Comparison of ENCODE assay signal across 15 cellular contexts in the genomic region with DNA sequence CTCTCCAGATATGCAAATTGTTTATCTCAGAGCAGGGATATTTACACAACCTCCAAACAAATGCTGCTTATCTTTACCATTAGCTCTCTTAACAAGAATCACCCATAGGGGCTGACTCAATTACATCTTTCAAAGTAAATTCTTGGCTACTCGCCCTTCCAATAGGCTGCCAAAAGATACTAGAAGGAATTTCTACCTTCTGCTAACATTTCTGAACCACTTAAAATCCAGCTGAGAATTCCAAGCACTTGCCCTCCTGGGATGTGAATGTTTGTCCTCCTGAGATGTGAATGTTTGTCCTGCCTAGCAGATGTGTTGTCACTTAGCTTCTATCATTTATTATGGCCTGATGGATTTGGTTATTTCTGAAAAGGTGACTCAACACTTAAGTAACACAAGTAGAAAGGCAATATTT.
A peak's percentile ranks its signal among the peaks of the same experiment; 100 is the strongest.
DNase-seq lines count a peak whose midpoint lies in the region; ATAC-seq and TF ChIP-seq lines count a peak whose summit lies in the region.
"Had no signal": no experiment of that assay in that cellular context is flagged by ENCODE, and none has a peak within 500 bp of the region (broad histone marks: within the 10 kb centered on the region; RNA-seq: fewer than 3 reads in every experiment).

No MANE protein-coding gene starts in this region.

- peak overlapping the region; percentile 12; the same call in 1 of the 2 replicates for H3K4me3 ChIP-seq in iPS-20b (ENCODE audit: low read length)
- H3K4me3 ChIP-seq in spleen: no peak overlapping the region
- H3K4me3 ChIP-seq: HAP-1, K562 had no signal

- TF ChIP-seq CTCF in spleen (IDR thresholded peaks at IDR 0.05 in 8 of 11, conservative IDR thresholded peaks at IDR 0.05 in 3 of 11): no peak

- H3K9me3 ChIP-seq in iPS-20b (ENCODE audit: insufficient read depth, low read depth, low read length) (peaks cover 21% of the 10 kb centered on the region), spleen (peaks cover 0 to 22% (median 11%) of the 10 kb centered on the region in 8 donors)
- H3K9me3 ChIP-seq: HAP-1 had no signal

- no peak for ATAC-seq in GM19023 (IDR thresholded peaks at IDR 0.05; ENCODE audit: unreplicated experiment)
- ATAC-seq: activated naive CD8-positive, alpha-beta T cell treated with anti-CD3 and anti-CD28 coated beads, Interleukin-2, amount 50 U/mL, for 24 hours; K562; Panc1 had no signal

- TF ChIP-seq POLR2A in spleen (IDR thresholded peaks at IDR 0.05): no peak

- DNase-seq in NCI-H2171 treated with DMSO at 0.1 percent for 48 hours (lab: John Stamatoyannopoulos, UW): peak; percentile 27
- DNase-seq in NCI-H2171 (lab: John Stamatoyannopoulos, UW): no peak
- DNase-seq in amniotic stem cell (lab: John Stamatoyannopoulos, UW): peak; percentile 24
- DNase-seq in spleen: no peak
- no peak for DNase-seq in GOT3 (lab: John Stamatoyannopoulos, UW)
- DNase-seq in COLO829 (ENCODE audit: low spot score): no peak
- DNase-seq: activated naive CD8-positive, alpha-beta T cell treated with anti-CD3 and anti-CD28 coated beads, Interleukin-2, amount 50 U/mL, for 24 hours; kidney; NCI-H2081 treated with DMSO at 0.1 percent for 48 hours; stimulated activated naive CD4-positive, alpha-beta T cell had no signal

- H3K36me3 ChIP-seq in iPS-20b (ENCODE audit: insufficient read depth, low read depth, low read length) (peaks cover 4% of the 10 kb centered on the region), spleen (no peaks in the 10 kb centered on the region)
- H3K36me3 ChIP-seq: HAP-1 had no signal

- no peak overlapping the region for H3K9ac ChIP-seq in iPS-20b (ENCODE audit: low read depth, low read length)

- H3K27me3 ChIP-seq in iPS-20b (ENCODE audit: insufficient read depth, low read length) (no peaks in the 10 kb centered on the region; the same call in 1 of the 2 replicates), spleen (replicated peaks in 1 of 7) (no peaks in the 10 kb centered on the region)

- intact Hi-C loops in spleen (cut with DNase I; ENCODE audit: low total_unique reads): no loop called here

- no peak overlapping the region for H3K27ac ChIP-seq in iPS-20b (ENCODE audit: low read length)
- H3K27ac ChIP-seq in spleen: no peak overlapping the region

- 30 to 77% (median 60%) methylated on average over 1 of the region's 1 CpG for WGBS in spleen, 5 donors

- H3K4me1 ChIP-seq in iPS-20b (ENCODE audit: insufficient read depth, low read length) (peaks cover 33% of the 10 kb centered on the region), spleen (no peaks in the 10 kb centered on the region)
- H3K4me1 ChIP-seq: HAP-1 had no signal

Comparison
In these comparisons a context has a peak if more than half of its experiments do, and no peak if none do; other contexts are left out.
1. DNase-seq: peak in NCI-H2171 treated with DMSO at 0.1 percent for 48 hours (single experiment) and amniotic stem cell (single experiment); none in NCI-H2171 (single experiment), spleen (single experiment), GOT3 (single experiment) and COLO829 (single experiment).